32 cellular contexts compared by ENCODE assay signal in the genomic region with DNA sequence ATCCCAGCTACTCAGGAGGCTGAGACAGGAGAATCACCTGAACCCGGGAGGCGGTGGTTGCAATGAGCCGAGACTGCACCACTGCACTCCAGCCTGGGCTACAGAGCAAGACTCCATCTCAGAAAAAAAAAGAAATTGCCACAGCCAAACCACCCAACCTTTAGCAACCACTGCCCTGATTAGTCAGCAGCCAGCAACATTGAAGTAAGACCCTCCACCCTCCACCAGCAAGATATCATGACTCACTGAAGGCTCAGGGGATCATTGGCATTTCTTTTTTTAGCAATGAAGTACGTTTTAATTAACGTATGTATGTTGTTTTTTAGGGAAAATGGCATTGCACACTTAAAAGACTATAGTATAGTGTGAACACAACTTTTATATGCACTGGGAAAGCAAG.
"Had no signal": no experiment of that assay in that cellular context is flagged by ENCODE, and none has a peak within 500 bp of the region (broad histone marks: within the 10 kb centered on the region; RNA-seq: fewer than 3 reads in every experiment).

No MANE protein-coding gene starts in this region.

- H3K36me3 Mint-ChIP-seq: activated CD4-positive, alpha-beta memory T cell treated with anti-CD3 and anti-CD28 coated beads for 36 hours; activated naive CD8-positive, alpha-beta T cell treated with anti-CD3 and anti-CD28 coated beads for 36 hours; naive B cell; stimulated activated naive B cell treated with anti-CD40 and anti-IgM and Interleukin-4, amounts not matched to agents 10 μg/mL and 1 μg/mL and 100 μg/mL, for 72 hours had no signal

- H3K27me3 Mint-ChIP-seq: activated CD4-positive, alpha-beta memory T cell treated with anti-CD3 and anti-CD28 coated beads for 36 hours; activated naive CD8-positive, alpha-beta T cell treated with anti-CD3 and anti-CD28 coated beads for 36 hours; naive B cell; stimulated activated naive B cell treated with anti-CD40 and anti-IgM and Interleukin-4, amounts not matched to agents 10 μg/mL and 1 μg/mL and 100 μg/mL, for 72 hours had no signal

- H3K4me1 Mint-ChIP-seq: naive B cell had no signal

- H3K9me3 ChIP-seq: adrenal gland, ascending aorta, gastroesophageal sphincter, pancreas, prostate gland, stomach, suprapubic skin, tibial artery, upper lobe of right lung had no signal

- H3K4me1 ChIP-seq: adrenal gland, ascending aorta, gastroesophageal sphincter, pancreas, prostate gland, stomach, suprapubic skin, tibial artery, upper lobe of right lung had no signal

- H3K9me3 Mint-ChIP-seq: activated CD4-positive, alpha-beta memory T cell treated with anti-CD3 and anti-CD28 coated beads for 36 hours; activated naive CD4-positive, alpha-beta T cell treated with anti-CD3 and anti-CD28 coated beads for 36 hours; naive B cell; stimulated activated naive B cell treated with anti-CD40 and anti-IgM and Interleukin-4, amounts not matched to agents 10 μg/mL and 1 μg/mL and 100 μg/mL, for 72 hours had no signal

- DNase-seq: activated CD4-positive, alpha-beta memory T cell treated with anti-CD3 and anti-CD28 coated beads for 36 hours; activated CD4-positive, alpha-beta T cell treated with anti-CD3 and anti-CD28 coated beads for 4 hours; activated CD8-positive, alpha-beta memory T cell treated with anti-CD3 and anti-CD28 coated beads, Interleukin-2, amount 50 U/mL, for 4 hours; activated effector memory CD4-positive, alpha-beta T cell treated with anti-CD3 and anti-CD28 coated beads, Interleukin-2, amount 50 U/mL, for 16 hours; activated naive CD4-positive, alpha-beta T cell treated with anti-CD3 and anti-CD28 coated beads for 36 hours; activated naive CD8-positive, alpha-beta T cell treated with anti-CD3 and anti-CD28 coated beads for 36 hours; activated T-cell treated with anti-CD3 and anti-CD28 coated beads, Interleukin-2, amount 50 U/mL, for 1 hour; adrenal gland; caudate nucleus; endodermal cell; head of caudate nucleus; hippocampal formation; immature natural killer cell; kidney; left colon; mammary epithelial cell; naive B cell; pancreas; stimulated activated CD4-positive, alpha-beta T cell treated with anti-CD3 and anti-CD28 coated beads, Interleukin-15, amount 100 ng/mL, for 24 hours; stimulated activated CD4-positive, alpha-beta T cell treated with anti-CD3 and anti-CD28 coated beads, Interleukin-2, amount 100 ng/mL, for 24 hours; stimulated activated naive B cell treated with anti-CD40 and anti-IgM and Interleukin-4, amounts not matched to agents 10 μg/mL and 1 μg/mL and 100 μg/mL, for 72 hours; stomach; T-helper 1 cell; tibial artery; upper lobe of right lung had no signal

- H3K36me3 ChIP-seq: adrenal gland, ascending aorta, gastroesophageal sphincter, pancreas, prostate gland, stomach, suprapubic skin, tibial artery, upper lobe of right lung had no signal

- H3K4me3 ChIP-seq: adrenal gland, ascending aorta, gastroesophageal sphincter, pancreas, prostate gland, stomach, suprapubic skin, tibial artery, upper lobe of right lung had no signal

- H3K27me3 ChIP-seq: adrenal gland, ascending aorta, gastroesophageal sphincter, pancreas, stomach, suprapubic skin, tibial artery, upper lobe of right lung had no signal

- H3K27ac ChIP-seq: adrenal gland, ascending aorta, gastroesophageal sphincter, pancreas, prostate gland, stomach, suprapubic skin, tibial artery, upper lobe of right lung, VCaP had no signal

- H3K27ac Mint-ChIP-seq: activated CD4-positive, alpha-beta memory T cell treated with anti-CD3 and anti-CD28 coated beads for 36 hours; activated naive CD4-positive, alpha-beta T cell treated with anti-CD3 and anti-CD28 coated beads for 36 hours; activated naive CD8-positive, alpha-beta T cell treated with anti-CD3 and anti-CD28 coated beads for 36 hours; activated T-helper 1 cell treated with anti-CD3 and anti-CD28 coated beads, Interleukin-12 subunit alpha, Interleukin-12 subunit beta, Interleukin-2, Interleukin-4 antibody, amounts not matched to agents 30 ng/mL and 10 ng/mL and 1 ng/mL, durations not matched to agents 14 hours and 24 hours and 36 hours; endodermal cell; immature natural killer cell; naive B cell; stimulated activated naive B cell treated with anti-CD40 and anti-IgM and Interleukin-4, amounts not matched to agents 10 μg/mL and 1 μg/mL and 100 μg/mL, for 72 hours; T-helper 2 cell treated with Interferon-gamma antibody and Interleukin-4, amounts not matched to agents 5 μg/mL and 100 μg/mL, for 36 hours had no signal

- H3K4me3 Mint-ChIP-seq: activated CD4-positive, alpha-beta memory T cell treated with anti-CD3 and anti-CD28 coated beads for 36 hours; activated naive CD4-positive, alpha-beta T cell treated with anti-CD3 and anti-CD28 coated beads for 36 hours; activated naive CD8-positive, alpha-beta T cell treated with anti-CD3 and anti-CD28 coated beads for 36 hours; activated T-helper 1 cell treated with anti-CD3 and anti-CD28 coated beads, Interleukin-12 subunit alpha, Interleukin-12 subunit beta, Interleukin-2, Interleukin-4 antibody, amounts not matched to agents 30 ng/mL and 10 ng/mL and 1 ng/mL, durations not matched to agents 14 hours and 24 hours and 36 hours; endodermal cell; immature natural killer cell; naive B cell; stimulated activated naive B cell treated with anti-CD40 and anti-IgM and Interleukin-4, amounts not matched to agents 10 μg/mL and 1 μg/mL and 100 μg/mL, for 72 hours; T-helper 2 cell treated with Interferon-gamma antibody and Interleukin-4, amounts not matched to agents 5 μg/mL and 100 μg/mL, for 36 hours had no signal
